ENCODE assay signal across 1 cellular context in the genomic region with DNA sequence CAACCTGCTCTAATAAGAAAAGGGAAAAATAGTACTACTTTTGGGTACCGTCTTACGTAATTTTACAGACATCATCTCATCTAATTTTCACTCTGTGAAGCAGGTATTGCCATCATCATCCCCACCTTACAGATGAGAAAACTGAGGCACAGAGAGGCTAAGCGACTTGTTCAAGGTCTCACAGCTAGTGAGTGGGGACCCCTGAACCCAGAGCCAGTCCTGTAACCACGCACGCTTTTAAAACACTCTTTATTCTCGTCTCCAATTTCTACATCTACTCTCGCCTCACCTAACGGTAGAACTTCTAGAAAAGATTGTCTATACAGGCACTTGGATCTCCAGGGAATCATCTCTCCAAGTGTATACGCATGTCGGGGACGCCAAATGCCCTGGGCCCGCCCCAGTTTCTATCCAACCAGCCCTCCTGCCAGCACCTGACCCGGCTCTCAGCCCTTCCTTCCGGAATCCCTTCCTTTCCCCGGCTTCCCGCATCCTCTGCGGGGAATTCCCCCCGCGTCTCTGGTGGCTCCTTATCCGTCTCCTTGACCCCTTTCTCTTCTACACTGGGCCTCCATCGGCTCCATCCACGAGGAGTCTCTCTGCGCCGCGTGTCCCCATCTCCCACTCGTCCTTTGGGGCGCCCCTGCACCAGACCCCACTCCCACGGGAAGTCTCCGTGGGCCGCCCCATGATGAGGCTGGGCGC.
TF ChIP-seq lines count a peak whose summit lies in the region.

No MANE protein-coding gene starts in this region.

TF ChIP-seq in SK-N-SH treated with all-trans-retinoic acid at 6 μM for 48 hours, 23 proteins besides CTCF, POLR2A, EP300 and RAD21 (continued from another document):
- TF ChIP-seq POU6F1 (CRISPR knock-in tag; IDR thresholded peaks at IDR 0.05; ENCODE audit: borderline replicate concordance, low read depth) (no peak), TCF4 (CRISPR knock-in tag; IDR thresholded peaks at IDR 0.05; ENCODE audit: borderline replicate concordance) (no peak), PATZ1 (CRISPR knock-in tag; IDR thresholded peaks at IDR 0.05; ENCODE audit: borderline replicate concordance) (no peak), ARNTL (CRISPR knock-in tag; IDR thresholded peaks at IDR 0.05; ENCODE audit: borderline replicate concordance, low read depth) (no peak), CSDC2 (CRISPR knock-in tag; IDR thresholded peaks at IDR 0.05) (no peak), CSRNP3 (CRISPR knock-in tag; IDR thresholded peaks at IDR 0.05) (no peak), ESRRG (CRISPR knock-in tag; IDR thresholded peaks at IDR 0.05) (no peak), BACH2 (CRISPR knock-in tag; IDR thresholded peaks at IDR 0.05; ENCODE audit: borderline replicate concordance) (no peak), OSR1 (CRISPR knock-in tag; IDR thresholded peaks at IDR 0.05) (no peak), ZNF70 (CRISPR knock-in tag; IDR thresholded peaks at IDR 0.05) (no peak), ZC3H10 (CRISPR knock-in tag; IDR thresholded peaks at IDR 0.05) (no peak), ZNF565 (CRISPR knock-in tag; conservative IDR thresholded peaks at IDR 0.05; ENCODE audit: low read depth) (no peak), ZFP30 (CRISPR knock-in tag; IDR thresholded peaks at IDR 0.05) (no peak), ZNF8 (CRISPR knock-in tag; IDR thresholded peaks at IDR 0.05) (no peak)
- TF ChIP-seq, protein P1, sequence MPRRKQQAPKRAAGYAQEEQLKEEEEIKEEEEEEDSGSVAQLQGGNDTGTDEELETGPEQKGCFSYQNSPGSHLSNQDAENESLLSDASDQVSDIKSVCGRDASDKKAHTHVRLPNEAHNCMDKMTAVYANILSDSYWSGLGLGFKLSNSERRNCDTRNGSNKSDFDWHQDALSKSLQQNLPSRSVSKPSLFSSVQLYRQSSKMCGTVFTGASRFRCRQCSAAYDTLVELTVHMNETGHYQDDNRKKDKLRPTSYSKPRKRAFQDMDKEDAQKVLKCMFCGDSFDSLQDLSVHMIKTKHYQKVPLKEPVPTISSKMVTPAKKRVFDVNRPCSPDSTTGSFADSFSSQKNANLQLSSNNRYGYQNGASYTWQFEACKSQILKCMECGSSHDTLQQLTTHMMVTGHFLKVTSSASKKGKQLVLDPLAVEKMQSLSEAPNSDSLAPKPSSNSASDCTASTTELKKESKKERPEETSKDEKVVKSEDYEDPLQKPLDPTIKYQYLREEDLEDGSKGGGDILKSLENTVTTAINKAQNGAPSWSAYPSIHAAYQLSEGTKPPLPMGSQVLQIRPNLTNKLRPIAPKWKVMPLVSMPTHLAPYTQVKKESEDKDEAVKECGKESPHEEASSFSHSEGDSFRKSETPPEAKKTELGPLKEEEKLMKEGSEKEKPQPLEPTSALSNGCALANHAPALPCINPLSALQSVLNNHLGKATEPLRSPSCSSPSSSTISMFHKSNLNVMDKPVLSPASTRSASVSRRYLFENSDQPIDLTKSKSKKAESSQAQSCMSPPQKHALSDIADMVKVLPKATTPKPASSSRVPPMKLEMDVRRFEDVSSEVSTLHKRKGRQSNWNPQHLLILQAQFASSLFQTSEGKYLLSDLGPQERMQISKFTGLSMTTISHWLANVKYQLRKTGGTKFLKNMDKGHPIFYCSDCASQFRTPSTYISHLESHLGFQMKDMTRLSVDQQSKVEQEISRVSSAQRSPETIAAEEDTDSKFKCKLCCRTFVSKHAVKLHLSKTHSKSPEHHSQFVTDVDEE (CRISPR knock-in tag; IDR thresholded peaks at IDR 0.05), result no peak
